Comparison of ENCODE assay signal across 11 cellular contexts in the genomic region with DNA sequence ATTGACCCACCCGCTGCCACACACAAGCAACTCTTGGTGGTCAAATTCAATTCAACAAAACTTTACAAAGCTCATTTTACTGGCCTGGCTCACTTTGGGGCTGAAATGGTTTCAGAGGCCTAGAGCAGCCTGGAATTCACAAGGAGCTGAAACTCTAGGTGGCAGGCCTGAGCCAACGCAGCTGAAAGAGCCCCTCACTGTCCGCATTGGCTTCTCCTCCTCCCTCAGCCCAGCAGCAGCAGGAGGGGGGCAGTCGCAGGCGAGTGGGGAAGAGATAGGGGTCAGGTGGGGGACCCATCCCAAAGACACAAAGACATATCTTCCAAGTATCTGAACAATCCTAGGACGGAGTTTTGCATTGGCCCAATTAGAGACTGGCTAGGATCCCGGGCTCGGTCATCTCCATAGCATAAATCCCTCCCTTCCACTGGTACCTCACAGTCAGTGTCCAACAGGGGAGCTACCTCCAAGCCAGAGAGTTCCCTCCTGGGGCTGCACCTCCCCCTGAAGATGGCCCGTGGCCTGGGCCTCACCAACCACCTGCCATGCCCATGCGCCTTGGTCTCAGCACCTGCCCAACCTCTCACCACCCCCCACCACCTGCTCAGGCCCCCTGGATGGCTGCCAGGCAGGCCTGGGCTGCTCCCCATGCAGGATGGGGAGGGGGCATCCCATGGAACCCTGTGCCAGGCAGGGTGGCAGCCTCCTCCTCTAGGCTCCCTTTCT.
DNase-seq lines count a peak whose midpoint lies in the region; ATAC-seq and TF ChIP-seq lines count a peak whose summit lies in the region.
"Had no signal": no experiment of that assay in that cellular context is flagged by ENCODE, and none has a peak within 500 bp of the region (broad histone marks: within the 10 kb centered on the region; RNA-seq: fewer than 3 reads in every experiment).

No MANE protein-coding gene starts in this region.

- no peaks in the 10 kb centered on the region for H3K27me3 Mint-ChIP-seq in activated CD8-positive, alpha-beta memory T cell treated with anti-CD3 and anti-CD28 coated beads, Interleukin-2, amount 10 ng/mL, durations not matched to agents 7 days and 5 days
- peaks cover 0 to 4% of the 10 kb centered on the region in 2 donors for H3K27me3 Mint-ChIP-seq in T-cell

- no peak for DNase-seq in AG09319 (ENCODE audit: extremely low read depth, low read depth)
- peak; percentile 33 for DNase-seq in activated CD8-positive, alpha-beta memory T cell treated with anti-CD3 and anti-CD28 coated beads, Interleukin-2, amount 10 ng/mL, durations not matched to agents 7 days and 5 days
- peak; percentile 6 for DNase-seq in iris pigment epithelial cell (ENCODE audit: low read depth)
- DNase-seq in T-cell, result no peak
- DNase-seq in cortex of kidney (lab: John Stamatoyannopoulos, UW), result no peak
- DNase-seq: activated naive CD4-positive, alpha-beta T cell treated with anti-CD3 and anti-CD28 coated beads, Interleukin-2, amount 10 ng/mL, durations not matched to agents 7 days and 5 days; KBM-7 had no signal

- no peak overlapping the region for H3K4me3 ChIP-seq in HEK293 (ENCODE audit: low read depth, low read length)
- H3K4me3 ChIP-seq: pancreas had no signal

- CTCF ChIA-PET in HEK293 (lab: Yijun Ruan, JAX), result interaction anchor here (0.6 to 3.1 kb wide), 19 partner anchors 9 to 279 kb away, joined by 3 to 17 read pairs (median 4); no protein-coding TSS in a partner anchor
- CTCF ChIA-PET in activated CD8-positive, alpha-beta memory T cell treated with anti-CD3 and anti-CD28 coated beads, Interleukin-2, amount 10 ng/mL, durations not matched to agents 7 days and 5 days (lab: Charles Lee), result no interaction called here
- CTCF ChIA-PET in T-cell (lab: Charles Lee), result no interaction called here

- POLR2A ChIA-PET in HEK293 (lab: Yijun Ruan, JAX), result no interaction called here
- POLR2A ChIA-PET in T-cell (lab: Charles Lee), result no interaction called here

- no peak overlapping the region for H3K27ac Mint-ChIP-seq in activated CD8-positive, alpha-beta memory T cell treated with anti-CD3 and anti-CD28 coated beads, Interleukin-2, amount 10 ng/mL, durations not matched to agents 7 days and 5 days
- no peak overlapping the region for H3K27ac Mint-ChIP-seq in T-cell
- H3K27ac Mint-ChIP-seq: activated naive CD4-positive, alpha-beta T cell treated with anti-CD3 and anti-CD28 coated beads, Interleukin-2, amount 10 ng/mL, durations not matched to agents 7 days and 5 days had no signal

- no peaks in the 10 kb centered on the region for H3K9me3 ChIP-seq in HEK293 (ENCODE audit: control insufficient read depth, insufficient read depth, low read depth, low read length)
- H3K9me3 ChIP-seq: pancreas had no signal

- no peaks in the 10 kb centered on the region for H3K36me3 Mint-ChIP-seq in activated CD8-positive, alpha-beta memory T cell treated with anti-CD3 and anti-CD28 coated beads, Interleukin-2, amount 10 ng/mL, durations not matched to agents 7 days and 5 days
- H3K36me3 Mint-ChIP-seq in T-cell, result no peaks in the 10 kb centered on the region
- H3K36me3 Mint-ChIP-seq: activated naive CD4-positive, alpha-beta T cell treated with anti-CD3 and anti-CD28 coated beads, Interleukin-2, amount 10 ng/mL, durations not matched to agents 7 days and 5 days had no signal

- no peaks in the 10 kb centered on the region for H3K9me3 Mint-ChIP-seq in activated CD8-positive, alpha-beta memory T cell treated with anti-CD3 and anti-CD28 coated beads, Interleukin-2, amount 10 ng/mL, durations not matched to agents 7 days and 5 days (ENCODE audit: low read depth)
- no peaks in the 10 kb centered on the region for H3K9me3 Mint-ChIP-seq in T-cell
- H3K9me3 Mint-ChIP-seq: activated naive CD4-positive, alpha-beta T cell treated with anti-CD3 and anti-CD28 coated beads, Interleukin-2, amount 10 ng/mL, durations not matched to agents 7 days and 5 days had no signal

- no peak overlapping the region for H3K27ac ChIP-seq in HEK293 (ENCODE audit: extremely low read depth, low read depth, low read length)
- H3K27ac ChIP-seq: pancreas had no signal

- no peaks in the 10 kb centered on the region for H3K4me1 ChIP-seq in HEK293 (ENCODE audit: control insufficient read depth, insufficient read depth, low read length)
- H3K4me1 ChIP-seq: pancreas had no signal

- no peaks in the 10 kb centered on the region for H3K36me3 ChIP-seq in HEK293 (ENCODE audit: control insufficient read depth in 2 of 2, insufficient read depth in 1 of 2, low read length in 2 of 2)
- H3K36me3 ChIP-seq: pancreas had no signal

- ATAC-seq in activated CD8-positive, alpha-beta memory T cell treated with anti-CD3 and anti-CD28 coated beads, Interleukin-2, amount 10 ng/mL, durations not matched to agents 7 days and 5 days, result no peak
- no peak for ATAC-seq in T-cell (replicated peaks in 1 of 4)
- ATAC-seq in GM21737 (IDR thresholded peaks at IDR 0.05; ENCODE audit: unreplicated experiment), result no peak
- ATAC-seq in GM18867 (IDR thresholded peaks at IDR 0.05; ENCODE audit: unreplicated experiment), result no peak
- ATAC-seq: pancreas had no signal

- H3K4me3 Mint-ChIP-seq in activated CD8-positive, alpha-beta memory T cell treated with anti-CD3 and anti-CD28 coated beads, Interleukin-2, amount 10 ng/mL, durations not matched to agents 7 days and 5 days, result no peak overlapping the region
- H3K4me3 Mint-ChIP-seq in T-cell, result no peak overlapping the region
- H3K4me3 Mint-ChIP-seq: activated naive CD4-positive, alpha-beta T cell treated with anti-CD3 and anti-CD28 coated beads, Interleukin-2, amount 10 ng/mL, durations not matched to agents 7 days and 5 days had no signal

- peak; percentile 8 for TF ChIP-seq CTCF in AG09319 (IDR thresholded peaks at IDR 0.05; ENCODE audit: low read depth, low read length)
- no peak for TF ChIP-seq CTCF in HEK293 (tag by site-specific recombination; IDR thresholded peaks at IDR 0.05)

- peaks cover 6% of the 10 kb centered on the region for H3K4me1 Mint-ChIP-seq in activated CD8-positive, alpha-beta memory T cell treated with anti-CD3 and anti-CD28 coated beads, Interleukin-2, amount 10 ng/mL, durations not matched to agents 7 days and 5 days
- H3K4me1 Mint-ChIP-seq in T-cell, result peaks cover 5 to 13% (median 5%) of the 10 kb centered on the region in 3 donors

TF ChIP-seq in HEK293, 187 proteins besides CTCF, POLR2A, EP300 and RAD21:
- TF ChIP-seq ZSCAN30 (tag by site-specific recombination; IDR thresholded peaks at IDR 0.05), result no peak
- TF ChIP-seq ZFHX2 (tag by site-specific recombination; conservative IDR thresholded peaks at IDR 0.05), result no peak
- TF ChIP-seq ZBTB21 (tag by site-specific recombination; IDR thresholded peaks at IDR 0.05), result no peak
- TF ChIP-seq SP3 (tag by site-specific recombination; IDR thresholded peaks at IDR 0.05), result no peak
- no peak for TF ChIP-seq ZNF341 (tag by site-specific recombination; IDR thresholded peaks at IDR 0.05; ENCODE audit: low read depth)
- TF ChIP-seq GLIS2 (tag by site-specific recombination; IDR thresholded peaks at IDR 0.05), result peak; percentile 60; the same call in 1 of the 2 replicates
- TF ChIP-seq, protein P1, sequence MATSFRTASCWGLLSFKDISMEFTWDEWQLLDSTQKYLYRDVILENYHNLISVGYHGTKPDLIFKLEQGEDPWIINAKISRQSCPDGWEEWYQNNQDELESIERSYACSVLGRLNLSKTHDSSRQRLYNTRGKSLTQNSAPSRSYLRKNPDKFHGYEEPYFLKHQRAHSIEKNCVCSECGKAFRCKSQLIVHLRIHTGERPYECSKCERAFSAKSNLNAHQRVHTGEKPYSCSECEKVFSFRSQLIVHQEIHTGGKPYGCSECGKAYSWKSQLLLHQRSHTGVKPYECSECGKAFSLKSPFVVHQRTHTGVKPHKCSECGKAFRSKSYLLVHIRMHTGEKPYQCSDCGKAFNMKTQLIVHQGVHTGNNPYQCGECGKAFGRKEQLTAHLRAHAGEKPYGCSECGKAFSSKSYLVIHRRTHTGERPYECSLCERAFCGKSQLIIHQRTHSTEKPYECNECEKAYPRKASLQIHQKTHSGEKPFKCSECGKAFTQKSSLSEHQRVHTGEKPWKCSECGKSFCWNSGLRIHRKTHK (tag by site-specific recombination; IDR thresholded peaks at IDR 0.05), result no peak
- TF ChIP-seq ZIC2 (tag by site-specific recombination; IDR thresholded peaks at IDR 0.05), result 0 out of 2 replicates have a peak, but pooled peaks have one; percentile 15

Comparison
In these comparisons a context has a peak if more than half of its experiments do, and no peak if none do; other contexts are left out.
1. DNase-seq: peak in activated CD8-positive, alpha-beta memory T cell treated with anti-CD3 and anti-CD28 coated beads, Interleukin-2, amount 10 ng/mL, durations not matched to agents 7 days and 5 days (single experiment) and iris pigment epithelial cell (single experiment); none in AG09319 (single experiment), T-cell (0 of 34) and cortex of kidney (single experiment).